10 cellular contexts compared by ENCODE assay signal in genomic region chr2:4673025-4673489, GRCh38.
DNase-seq lines count a peak whose midpoint lies in the region; ATAC-seq, FAIRE-seq and TF ChIP-seq lines count a peak whose summit lies in the region.
"Had no signal": no experiment of that assay in that cellular context is flagged by ENCODE, and none has a peak within 500 bp of the region (broad histone marks: within the 10 kb centered on the region; RNA-seq: fewer than 3 reads in every experiment).

No MANE protein-coding gene starts in this region.

- no peaks in the 10 kb centered on the region for H3K4me1 ChIP-seq in smooth muscle cell (ENCODE audit: low read depth)
- no peaks in the 10 kb centered on the region for H3K4me1 ChIP-seq in right cardiac atrium (ENCODE audit: control insufficient read depth, insufficient read depth, low read length)

- no peak for TF ChIP-seq CTCF in AG10803 (conservative IDR thresholded peaks at IDR 0.05; ENCODE audit: low read length)
- TF ChIP-seq CTCF in smooth muscle cell (IDR thresholded peaks at IDR 0.05; ENCODE audit: borderline replicate concordance, insufficient read depth, poor library complexity, severe bottlenecking): no peak

- no peak overlapping the region for H2AFZ ChIP-seq in smooth muscle cell (ENCODE audit: low read depth)

- peaks cover 33% of the 10 kb centered on the region for H3K9me3 Mint-ChIP-seq in activated T-helper 2 cell treated with anti-CD3 and anti-CD28 coated beads, Interferon-gamma antibody, Interleukin-2, Interleukin-4, amounts not matched to agents 10 μg/mL and 5 μg/mL and 100 μg/mL, durations not matched to agents 14 hours and 24 hours and 36 hours

- H3K4me3 ChIP-seq in AG10803 (ENCODE audit: low read length) (no peak overlapping the region), smooth muscle cell (no peak overlapping the region), right cardiac atrium (ENCODE audit: low read length) (no peak overlapping the region)

- no peak overlapping the region for H3K27ac ChIP-seq in smooth muscle cell (ENCODE audit: low read depth)
- H3K27ac ChIP-seq in right cardiac atrium (ENCODE audit: low read length): no peak overlapping the region

- no peak overlapping the region for H3K4me2 ChIP-seq in smooth muscle cell

- no peaks in the 10 kb centered on the region for H3K27me3 Mint-ChIP-seq in activated T-helper 2 cell treated with anti-CD3 and anti-CD28 coated beads, Interferon-gamma antibody, Interleukin-2, Interleukin-4, amounts not matched to agents 10 μg/mL and 5 μg/mL and 100 μg/mL, durations not matched to agents 14 hours and 24 hours and 36 hours (ENCODE audit: low read depth)
- H3K27me3 Mint-ChIP-seq: dendritic cell treated with granulocyte-macrophage colony-stimulating factor and Interleukin-4, amounts not matched to agents 40 ng/mL and 50 ng/mL, for 4 days; stimulated activated memory B cell treated with anti-CD40 and anti-IgM and Interleukin-4, amounts not matched to agents 10 μg/mL and 1 μg/mL and 100 μg/mL, for 72 hours had no signal

- H3K36me3 Mint-ChIP-seq in activated T-helper 2 cell treated with anti-CD3 and anti-CD28 coated beads, Interferon-gamma antibody, Interleukin-2, Interleukin-4, amounts not matched to agents 10 μg/mL and 5 μg/mL and 100 μg/mL, durations not matched to agents 14 hours and 24 hours and 36 hours (ENCODE audit: low read depth): no peaks in the 10 kb centered on the region
- H3K36me3 Mint-ChIP-seq: stimulated activated memory B cell treated with anti-CD40 and anti-IgM and Interleukin-4, amounts not matched to agents 10 μg/mL and 1 μg/mL and 100 μg/mL, for 72 hours had no signal

- ATAC-seq in right cardiac atrium: no peak
- ATAC-seq: stimulated activated memory B cell treated with anti-CD40 and anti-IgM and Interleukin-4, amounts not matched to agents 10 μg/mL and 1 μg/mL and 100 μg/mL, for 72 hours had no signal

- intact Hi-C loops in activated T-helper 2 cell treated with anti-CD3 and anti-CD28 coated beads, Interferon-gamma antibody, Interleukin-2, Interleukin-4, amounts not matched to agents 10 μg/mL and 5 μg/mL and 100 μg/mL, durations not matched to agents 14 hours and 24 hours and 36 hours (cut with micrococcal nuclease): no loop called here
- intact Hi-C loops in right cardiac atrium (cut with DNase I): no loop called here

- H3K27me3 ChIP-seq in smooth muscle cell (ENCODE audit: low read depth) (no peaks in the 10 kb centered on the region), right cardiac atrium (ENCODE audit: control insufficient read depth, insufficient read depth) (no peaks in the 10 kb centered on the region)

- no peak for FAIRE-seq in GM12891 (lab: Jason Lieb, UNC)

- no peaks in the 10 kb centered on the region for H3K9me3 ChIP-seq in smooth muscle cell (replicated peaks; ENCODE audit: low read depth)
- H3K9me3 ChIP-seq in right cardiac atrium (ENCODE audit: control insufficient read depth, low read length): no peaks in the 10 kb centered on the region

- DNase-seq in AG10803 (ENCODE audit: low read depth): peak; percentile 2
- peak; percentile 62 for DNase-seq in H4 (ENCODE audit: low spot score)
- DNase-seq in NCI-H510A (lab: John Stamatoyannopoulos, UW): peak; percentile 73
- no peak for DNase-seq in activated T-helper 2 cell treated with anti-CD3 and anti-CD28 coated beads, Interferon-gamma antibody, Interleukin-2, Interleukin-4, amounts not matched to agents 10 μg/mL and 5 μg/mL and 100 μg/mL, durations not matched to agents 14 hours and 24 hours and 36 hours (ENCODE audit: low spot score)
- DNase-seq in smooth muscle cell (lab: John Stamatoyannopoulos, UW; ENCODE audit: unreplicated experiment): no peak
- DNase-seq in stimulated activated CD4-positive, alpha-beta T cell treated with anti-CD3 and anti-CD28 coated beads, Interleukin-4, amount 100 ng/mL, for 4 hours: no peak
- no peak for DNase-seq in right cardiac atrium
- DNase-seq in GM12891 (ENCODE audit: insufficient read length, low spot score): no peak

- H3K4me3 Mint-ChIP-seq in activated T-helper 2 cell treated with anti-CD3 and anti-CD28 coated beads, Interferon-gamma antibody, Interleukin-2, Interleukin-4, amounts not matched to agents 10 μg/mL and 5 μg/mL and 100 μg/mL, durations not matched to agents 14 hours and 24 hours and 36 hours (ENCODE audit: low read depth): peak overlapping the region; percentile 17
- H3K4me3 Mint-ChIP-seq: dendritic cell treated with granulocyte-macrophage colony-stimulating factor and Interleukin-4, amounts not matched to agents 40 ng/mL and 50 ng/mL, for 4 days; stimulated activated memory B cell treated with anti-CD40 and anti-IgM and Interleukin-4, amounts not matched to agents 10 μg/mL and 1 μg/mL and 100 μg/mL, for 72 hours had no signal

- WGBS in smooth muscle cell (ENCODE audit: low lambda C conversion rate): 96% methylated on average over 13 of the region's 13 CpGs
- WGBS in right cardiac atrium: 92% methylated on average over 13 of the region's 13 CpGs

- H3K27ac Mint-ChIP-seq in activated T-helper 2 cell treated with anti-CD3 and anti-CD28 coated beads, Interferon-gamma antibody, Interleukin-2, Interleukin-4, amounts not matched to agents 10 μg/mL and 5 μg/mL and 100 μg/mL, durations not matched to agents 14 hours and 24 hours and 36 hours: no peak overlapping the region
- H3K27ac Mint-ChIP-seq: dendritic cell treated with granulocyte-macrophage colony-stimulating factor and Interleukin-4, amounts not matched to agents 40 ng/mL and 50 ng/mL, for 4 days; stimulated activated memory B cell treated with anti-CD40 and anti-IgM and Interleukin-4, amounts not matched to agents 10 μg/mL and 1 μg/mL and 100 μg/mL, for 72 hours had no signal

- H3K79me2 ChIP-seq in smooth muscle cell (ENCODE audit: low read depth): no peaks in the 10 kb centered on the region

- H3F3A ChIP-seq in smooth muscle cell (ENCODE audit: low read depth): no peaks in the 10 kb centered on the region

- no peaks in the 10 kb centered on the region for H3K4me1 Mint-ChIP-seq in activated T-helper 2 cell treated with anti-CD3 and anti-CD28 coated beads, Interferon-gamma antibody, Interleukin-2, Interleukin-4, amounts not matched to agents 10 μg/mL and 5 μg/mL and 100 μg/mL, durations not matched to agents 14 hours and 24 hours and 36 hours (ENCODE audit: low read depth)

- no peaks in the 10 kb centered on the region for H3K36me3 ChIP-seq in smooth muscle cell (ENCODE audit: low read depth)

- no peak overlapping the region for H3K9ac ChIP-seq in smooth muscle cell (ENCODE audit: low read depth)

- H4K20me1 ChIP-seq in smooth muscle cell (ENCODE audit: low read depth): no peaks in the 10 kb centered on the region

- TF ChIP-seq POLR2A in GM12891 (IDR thresholded peaks at IDR 0.05; ENCODE audit: low read depth, low read length): no peak

TF ChIP-seq in GM12891, 5 proteins besides CTCF, POLR2A, EP300 and RAD21:
- TF ChIP-seq SPI1 (IDR thresholded peaks at IDR 0.05; ENCODE audit: low read depth, low read length): no peak
- no peak for TF ChIP-seq PAX5 (IDR thresholded peaks at IDR 0.05; ENCODE audit: insufficient read depth, low read length, severe bottlenecking)
- no peak for TF ChIP-seq POLR2AphosphoS5 (IDR thresholded peaks at IDR 0.05; ENCODE audit: low read depth, low read length)
- no peak for TF ChIP-seq TAF1 (IDR thresholded peaks at IDR 0.05; ENCODE audit: low read depth, low read length)

Comparison
In these comparisons a context has a peak if more than half of its experiments do, and no peak if none do; other contexts are left out.
1. DNase-seq: peak in AG10803 (single experiment), H4 (single experiment) and NCI-H510A (single experiment); none in activated T-helper 2 cell treated with anti-CD3 and anti-CD28 coated beads, Interferon-gamma antibody, Interleukin-2, Interleukin-4, amounts not matched to agents 10 μg/mL and 5 μg/mL and 100 μg/mL, durations not matched to agents 14 hours and 24 hours and 36 hours (single experiment), smooth muscle cell (single experiment), stimulated activated CD4-positive, alpha-beta T cell treated with anti-CD3 and anti-CD28 coated beads, Interleukin-4, amount 100 ng/mL, for 4 hours (0 of 2), right cardiac atrium (0 of 3) and GM12891 (single experiment).